In genomic region chr18:23487738-23488625, GRCh38 we compare ENCODE assay signal across 2 cellular contexts.
TF ChIP-seq lines count a peak whose summit lies in the region.

No MANE protein-coding gene starts in this region.

TF ChIP-seq in WTC11, 78 proteins besides CTCF, POLR2A, EP300 and RAD21 (continued from another document):
- TF ChIP-seq, protein P1, sequence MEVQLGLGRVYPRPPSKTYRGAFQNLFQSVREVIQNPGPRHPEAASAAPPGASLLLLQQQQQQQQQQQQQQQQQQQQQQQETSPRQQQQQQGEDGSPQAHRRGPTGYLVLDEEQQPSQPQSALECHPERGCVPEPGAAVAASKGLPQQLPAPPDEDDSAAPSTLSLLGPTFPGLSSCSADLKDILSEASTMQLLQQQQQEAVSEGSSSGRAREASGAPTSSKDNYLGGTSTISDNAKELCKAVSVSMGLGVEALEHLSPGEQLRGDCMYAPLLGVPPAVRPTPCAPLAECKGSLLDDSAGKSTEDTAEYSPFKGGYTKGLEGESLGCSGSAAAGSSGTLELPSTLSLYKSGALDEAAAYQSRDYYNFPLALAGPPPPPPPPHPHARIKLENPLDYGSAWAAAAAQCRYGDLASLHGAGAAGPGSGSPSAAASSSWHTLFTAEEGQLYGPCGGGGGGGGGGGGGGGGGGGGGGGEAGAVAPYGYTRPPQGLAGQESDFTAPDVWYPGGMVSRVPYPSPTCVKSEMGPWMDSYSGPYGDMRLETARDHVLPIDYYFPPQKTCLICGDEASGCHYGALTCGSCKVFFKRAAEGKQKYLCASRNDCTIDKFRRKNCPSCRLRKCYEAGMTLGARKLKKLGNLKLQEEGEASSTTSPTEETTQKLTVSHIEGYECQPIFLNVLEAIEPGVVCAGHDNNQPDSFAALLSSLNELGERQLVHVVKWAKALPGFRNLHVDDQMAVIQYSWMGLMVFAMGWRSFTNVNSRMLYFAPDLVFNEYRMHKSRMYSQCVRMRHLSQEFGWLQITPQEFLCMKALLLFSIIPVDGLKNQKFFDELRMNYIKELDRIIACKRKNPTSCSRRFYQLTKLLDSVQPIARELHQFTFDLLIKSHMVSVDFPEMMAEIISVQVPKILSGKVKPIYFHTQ (CRISPR knock-in tag; IDR thresholded peaks at IDR 0.05) = no peak
- no peak for TF ChIP-seq ZNF423 (CRISPR knock-in tag; IDR thresholded peaks at IDR 0.05)
- no peak for TF ChIP-seq GRHL2 (CRISPR knock-in tag; IDR thresholded peaks at IDR 0.05; ENCODE audit: insufficient replicate concordance, severe bottlenecking)
- no peak for TF ChIP-seq SMAD4 (CRISPR knock-in tag; IDR thresholded peaks at IDR 0.05)
- TF ChIP-seq ZNF263 (CRISPR knock-in tag; IDR thresholded peaks at IDR 0.05; ENCODE audit: low read depth) = no peak
- TF ChIP-seq, protein P2, sequence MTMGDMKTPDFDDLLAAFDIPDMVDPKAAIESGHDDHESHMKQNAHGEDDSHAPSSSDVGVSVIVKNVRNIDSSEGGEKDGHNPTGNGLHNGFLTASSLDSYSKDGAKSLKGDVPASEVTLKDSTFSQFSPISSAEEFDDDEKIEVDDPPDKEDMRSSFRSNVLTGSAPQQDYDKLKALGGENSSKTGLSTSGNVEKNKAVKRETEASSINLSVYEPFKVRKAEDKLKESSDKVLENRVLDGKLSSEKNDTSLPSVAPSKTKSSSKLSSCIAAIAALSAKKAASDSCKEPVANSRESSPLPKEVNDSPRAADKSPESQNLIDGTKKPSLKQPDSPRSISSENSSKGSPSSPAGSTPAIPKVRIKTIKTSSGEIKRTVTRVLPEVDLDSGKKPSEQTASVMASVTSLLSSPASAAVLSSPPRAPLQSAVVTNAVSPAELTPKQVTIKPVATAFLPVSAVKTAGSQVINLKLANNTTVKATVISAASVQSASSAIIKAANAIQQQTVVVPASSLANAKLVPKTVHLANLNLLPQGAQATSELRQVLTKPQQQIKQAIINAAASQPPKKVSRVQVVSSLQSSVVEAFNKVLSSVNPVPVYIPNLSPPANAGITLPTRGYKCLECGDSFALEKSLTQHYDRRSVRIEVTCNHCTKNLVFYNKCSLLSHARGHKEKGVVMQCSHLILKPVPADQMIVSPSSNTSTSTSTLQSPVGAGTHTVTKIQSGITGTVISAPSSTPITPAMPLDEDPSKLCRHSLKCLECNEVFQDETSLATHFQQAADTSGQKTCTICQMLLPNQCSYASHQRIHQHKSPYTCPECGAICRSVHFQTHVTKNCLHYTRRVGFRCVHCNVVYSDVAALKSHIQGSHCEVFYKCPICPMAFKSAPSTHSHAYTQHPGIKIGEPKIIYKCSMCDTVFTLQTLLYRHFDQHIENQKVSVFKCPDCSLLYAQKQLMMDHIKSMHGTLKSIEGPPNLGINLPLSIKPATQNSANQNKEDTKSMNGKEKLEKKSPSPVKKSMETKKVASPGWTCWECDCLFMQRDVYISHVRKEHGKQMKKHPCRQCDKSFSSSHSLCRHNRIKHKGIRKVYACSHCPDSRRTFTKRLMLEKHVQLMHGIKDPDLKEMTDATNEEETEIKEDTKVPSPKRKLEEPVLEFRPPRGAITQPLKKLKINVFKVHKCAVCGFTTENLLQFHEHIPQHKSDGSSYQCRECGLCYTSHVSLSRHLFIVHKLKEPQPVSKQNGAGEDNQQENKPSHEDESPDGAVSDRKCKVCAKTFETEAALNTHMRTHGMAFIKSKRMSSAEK (CRISPR knock-in tag; IDR thresholded peaks at IDR 0.05; ENCODE audit: borderline replicate concordance) = no peak
- no peak for TF ChIP-seq E2F4 (CRISPR knock-in tag; IDR thresholded peaks at IDR 0.05; ENCODE audit: borderline replicate concordance, low read depth)
- TF ChIP-seq ZNF121 (CRISPR knock-in tag; IDR thresholded peaks at IDR 0.05) = no peak

TF ChIP-seq in H1, 55 proteins besides CTCF, POLR2A, EP300 and RAD21 (continued from another document):
- no peak for TF ChIP-seq SP4 (IDR thresholded peaks at IDR 0.05; ENCODE audit: low read length)
- TF ChIP-seq TCF12 (IDR thresholded peaks at IDR 0.05; ENCODE audit: low read depth, low read length) = no peak
- TF ChIP-seq SP1 (IDR thresholded peaks at IDR 0.05; ENCODE audit: low read depth, low read length) = no peak
- no peak for TF ChIP-seq RNF2 (IDR thresholded peaks at IDR 0.05; ENCODE audit: borderline replicate concordance, low read depth, low read length, missing control alignments, poor library complexity, severe bottlenecking)
- TF ChIP-seq JUN (IDR thresholded peaks at IDR 0.05; ENCODE audit: low read depth, low read length) = no peak
- no peak for TF ChIP-seq CBX5 (IDR thresholded peaks at IDR 0.05; ENCODE audit: low read depth, low read length)
- no peak for TF ChIP-seq CHD2 (IDR thresholded peaks at IDR 0.05; ENCODE audit: low read length)
- TF ChIP-seq CREB1 (IDR thresholded peaks at IDR 0.05) = no peak
- TF ChIP-seq SIN3A (conservative IDR thresholded peaks at IDR 0.05 in 1 of 2, IDR thresholded peaks at IDR 0.05 in 1 of 2; ENCODE audit: low read depth in 1 of 2, low read length in 2 of 2) = no peak
- TF ChIP-seq SRF (IDR thresholded peaks at IDR 0.05; ENCODE audit: low read depth, low read length) = no peak
- no peak for TF ChIP-seq RFX5 (IDR thresholded peaks at IDR 0.05; ENCODE audit: borderline replicate concordance, low read depth, low read length)
- TF ChIP-seq JUND (IDR thresholded peaks at IDR 0.05; ENCODE audit: low read length) = no peak
